8 cellular contexts compared by ENCODE assay signal in genomic region chr16:75764154-75764768, GRCh38. TPM values are rescaled to one million over a fixed set of nuclear protein-coding genes. Genes with fewer than 3 reads are reported as not detected.
DNase-seq lines count a peak whose midpoint lies in the region; ATAC-seq and TF ChIP-seq lines count a peak whose summit lies in the region.

No MANE protein-coding gene starts in this region.

- H3K4me3 Mint-ChIP-seq in activated T-helper 17 cell treated with anti-CD3 and anti-CD28 coated beads, Interleukin-2, amount 50 U/mL, for 72 hours: no peak overlapping the region

- H3K4me1 ChIP-seq in PC-9 (replicated peaks; ENCODE audit: insufficient read depth): no peaks in the 10 kb centered on the region
- H3K4me1 ChIP-seq in foreskin keratinocyte: no peaks in the 10 kb centered on the region

- no peaks in the 10 kb centered on the region for H3K9me3 Mint-ChIP-seq in activated T-helper 17 cell treated with anti-CD3 and anti-CD28 coated beads, Interleukin-2, amount 50 U/mL, for 72 hours

- no TSS peak for BruUV-seq in PC-9 (replicated peaks; lab: Mats Ljungman, UMichigan)

- no peaks in the 10 kb centered on the region for H3K36me3 ChIP-seq in PC-9 (ENCODE audit: low read depth)

- no peaks in the 10 kb centered on the region for H3K9me3 ChIP-seq in PC-9 (ENCODE audit: insufficient read depth, low read depth)

- POLR2A ChIA-PET in PC-9 (lab: Charles Lee; ENCODE audit: unreplicated experiment): no interaction called here

- peak overlapping the region; percentile 17 for H3K27ac Mint-ChIP-seq in activated T-helper 17 cell treated with anti-CD3 and anti-CD28 coated beads, Interleukin-2, amount 50 U/mL, for 72 hours

- H3K4me1 Mint-ChIP-seq in activated T-helper 17 cell treated with anti-CD3 and anti-CD28 coated beads, Interleukin-2, amount 50 U/mL, for 72 hours: peaks cover 13% of the 10 kb centered on the region

- no peaks in the 10 kb centered on the region for H3K27me3 ChIP-seq in PC-9 (ENCODE audit: insufficient read depth, low read depth)
- no peaks in the 10 kb centered on the region for H3K27me3 ChIP-seq in foreskin keratinocyte

- peak; percentile 2 for DNase-seq in GDM1 (lab: John Stamatoyannopoulos, UW)
- DNase-seq in PC-9: peak; percentile 36 to 41
- DNase-seq in foreskin keratinocyte: peak; percentile 9 to 44
- peak; percentile 37 for DNase-seq in occipital lobe (lab: John Stamatoyannopoulos, UW)
- DNase-seq in NCI-H187 treated with DMSO at 0.1 percent for 48 hours (lab: John Stamatoyannopoulos, UW): no peak

- TF ChIP-seq CTCF in PC-9 (conservative IDR thresholded peaks at IDR 0.05) (peak; percentile 77), foreskin keratinocyte (conservative IDR thresholded peaks at IDR 0.05) (peak; percentile 83)

- no peak overlapping the region for H3K4me2 ChIP-seq in PC-9

- no peaks in the 10 kb centered on the region for H3K9me2 ChIP-seq in PC-9 (ENCODE audit: insufficient read depth)

- TF ChIP-seq EP300 in Ishikawa (IDR thresholded peaks at IDR 0.05; ENCODE audit: borderline replicate concordance): no peak

- no peaks in the 10 kb centered on the region for H4K20me1 ChIP-seq in PC-9 (ENCODE audit: insufficient read depth)

- H3K4me3 ChIP-seq in PC-9: no peak overlapping the region

- H3K79me2 ChIP-seq in PC-9 (ENCODE audit: low read depth): no peaks in the 10 kb centered on the region

- no peaks in the 10 kb centered on the region for H3K36me3 Mint-ChIP-seq in activated T-helper 17 cell treated with anti-CD3 and anti-CD28 coated beads, Interleukin-2, amount 50 U/mL, for 72 hours (ENCODE audit: low read depth)

- H2AFZ ChIP-seq in PC-9: no peak overlapping the region

- peak; percentile 88 for TF ChIP-seq RAD21 in Ishikawa (IDR thresholded peaks at IDR 0.05; ENCODE audit: low read depth)

- H3F3A ChIP-seq in PC-9 (ENCODE audit: insufficient read depth, low read depth): no peaks in the 10 kb centered on the region

- intact Hi-C loops in PC-9 (cut with micrococcal nuclease; ENCODE audit: unreplicated experiment): loop anchor here (1.0 to 5.0 kb wide), 4 partner anchors 112 to 565 kb away; no protein-coding TSS in a partner anchor

- H3K27ac ChIP-seq in PC-9 (no peak overlapping the region), foreskin keratinocyte (no peak overlapping the region)

- peak; percentile 89 for ATAC-seq in GM21737 (IDR thresholded peaks at IDR 0.05; ENCODE audit: unreplicated experiment)
- peak; percentile 81 for ATAC-seq in activated T-helper 17 cell treated with anti-CD3 and anti-CD28 coated beads, Interleukin-2, amount 50 U/mL, for 72 hours (replicated peaks)
- ATAC-seq in foreskin keratinocyte: peak; percentile 87

- CTCF ChIA-PET in PC-9 (lab: Charles Lee): interaction anchor here (1.1 kb wide), 1 partner anchor 247 kb away, joined by 3 read pairs; no protein-coding TSS in a partner anchor

- H3K27me3 Mint-ChIP-seq in activated T-helper 17 cell treated with anti-CD3 and anti-CD28 coated beads, Interleukin-2, amount 50 U/mL, for 72 hours: peaks cover 3% of the 10 kb centered on the region

TF ChIP-seq in Ishikawa, 13 proteins besides CTCF, POLR2A, EP300 and RAD21:
- TF ChIP-seq TEAD4 (IDR thresholded peaks at IDR 0.05) (no peak), REST (IDR thresholded peaks at IDR 0.05; ENCODE audit: low read depth) (no peak)

RNA-seq across cellular contexts. Expression of gene CPHXL, which starts 38.0 kb away (rescaled TPM):
- total RNA-seq in PC-9 (2021) (not detected in 2 replicates), foreskin keratinocyte (not detected in 2 replicates), occipital lobe (not detected)
- not detected for total RNA-seq in activated T-helper 17 cell treated with anti-CD3 and anti-CD28 coated beads, Interleukin-2, amount 50 U/mL, for 72 hours
- not detected in 2 replicates for polyA plus RNA-seq in foreskin keratinocyte
